17 cellular contexts compared by ENCODE assay signal in the genomic region with DNA sequence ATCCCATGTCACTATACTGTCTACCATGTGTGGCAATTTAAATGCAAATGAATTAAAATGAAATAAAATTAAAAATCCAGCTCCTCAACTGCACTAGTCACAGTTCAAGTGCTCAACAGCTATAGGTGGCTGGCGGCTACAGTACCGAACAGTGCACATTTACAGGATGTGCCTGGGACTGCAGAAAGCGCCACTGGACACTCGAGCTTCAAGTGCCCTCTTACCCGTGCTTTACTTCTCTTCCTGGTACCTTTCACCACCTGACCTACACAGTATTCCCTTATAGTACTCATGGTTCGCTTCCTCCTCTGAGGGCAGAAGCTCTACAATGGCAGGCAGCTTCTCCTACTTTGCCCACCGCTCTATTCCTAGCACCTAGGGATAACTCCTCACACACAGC.
"Had no signal": no experiment of that assay in that cellular context is flagged by ENCODE, and none has a peak within 500 bp of the region (broad histone marks: within the 10 kb centered on the region; RNA-seq: fewer than 3 reads in every experiment).

No MANE protein-coding gene starts in this region.

- DNase-seq: activated CD4-positive, alpha-beta T cell treated with anti-CD3 and anti-CD28 coated beads for 1 hour; activated CD8-positive, alpha-beta memory T cell treated with anti-CD3 and anti-CD28 coated beads for 24 hours; activated CD8-positive, alpha-beta memory T cell treated with anti-CD3 and anti-CD28 coated beads, Interleukin-2, amount 50 U/mL, for 48 hours; activated effector memory CD4-positive, alpha-beta T cell treated with anti-CD3 and anti-CD28 coated beads, Interleukin-2, amount 50 U/mL, for 16 hours; activated naive CD4-positive, alpha-beta T cell treated with anti-CD3 and anti-CD28 coated beads, Interleukin-2, amount 50 U/mL, for 16 hours; activated T-cell treated with anti-CD3 and anti-CD28 coated beads, Interleukin-2, amount 50 U/mL, for 72 hours; cerebellar nuclear complex; effector CD4-positive, alpha-beta T cell; naive thymus-derived CD8-positive, alpha-beta T cell; sigmoid colon; stimulated activated CD4-positive, alpha-beta T cell treated with anti-CD3 and anti-CD28 coated beads, Interleukin-4, amount 100 ng/mL, for 24 hours; stomach; WERI-Rb-1 had no signal

- H3K36me3 Mint-ChIP-seq: stimulated activated effector memory CD8-positive, alpha-beta T cell treated with anti-CD3 and anti-CD28 coated beads, Interleukin-12 subunit alpha, Interleukin-12 subunit beta, amount 100 ng/mL, for 72 hours had no signal

- H3K9me3 Mint-ChIP-seq: activated T-cell treated with anti-CD3 and anti-CD28 coated beads, Interleukin-2, amount 50 U/mL, for 72 hours; naive thymus-derived CD8-positive, alpha-beta T cell; stimulated activated effector memory CD8-positive, alpha-beta T cell treated with anti-CD3 and anti-CD28 coated beads, Interleukin-12 subunit alpha, Interleukin-12 subunit beta, amount 100 ng/mL, for 72 hours; type B pancreatic cell had no signal

- H3K27me3 ChIP-seq: breast epithelium, neutrophil, sigmoid colon, stomach had no signal

- H3K27me3 Mint-ChIP-seq: naive thymus-derived CD8-positive, alpha-beta T cell; type B pancreatic cell had no signal

- H3K27ac Mint-ChIP-seq: activated T-cell treated with anti-CD3 and anti-CD28 coated beads, Interleukin-2, amount 50 U/mL, for 72 hours; naive thymus-derived CD8-positive, alpha-beta T cell; stimulated activated effector memory CD8-positive, alpha-beta T cell treated with anti-CD3 and anti-CD28 coated beads, Interleukin-12 subunit alpha, Interleukin-12 subunit beta, amount 100 ng/mL, for 72 hours; type B pancreatic cell had no signal

- H3K9me3 ChIP-seq: breast epithelium, neutrophil, sigmoid colon, stomach had no signal

- H3K4me1 ChIP-seq: breast epithelium, sigmoid colon had no signal

- H3K27ac ChIP-seq: breast epithelium, neutrophil, sigmoid colon, stomach, WERI-Rb-1 had no signal

- H3K4me3 Mint-ChIP-seq: activated T-cell treated with anti-CD3 and anti-CD28 coated beads, Interleukin-2, amount 50 U/mL, for 72 hours; naive thymus-derived CD8-positive, alpha-beta T cell; stimulated activated effector memory CD8-positive, alpha-beta T cell treated with anti-CD3 and anti-CD28 coated beads, Interleukin-12 subunit alpha, Interleukin-12 subunit beta, amount 100 ng/mL, for 72 hours; type B pancreatic cell had no signal

- ATAC-seq: activated T-cell treated with anti-CD3 and anti-CD28 coated beads, Interleukin-2, amount 50 U/mL, for 72 hours; naive thymus-derived CD8-positive, alpha-beta T cell; stimulated activated effector memory CD8-positive, alpha-beta T cell treated with anti-CD3 and anti-CD28 coated beads, Interleukin-12 subunit alpha, Interleukin-12 subunit beta, amount 100 ng/mL, for 72 hours had no signal

- H3K4me3 ChIP-seq: breast epithelium, sigmoid colon, stomach had no signal

- H3K36me3 ChIP-seq: breast epithelium, neutrophil, sigmoid colon, stomach, WERI-Rb-1 had no signal
